In genomic region chr11:69425444-69425843, GRCh38 we compare ENCODE assay signal across 2 cellular contexts.
TF ChIP-seq lines count a peak whose summit lies in the region.

No MANE protein-coding gene starts in this region.

TF ChIP-seq in IMR-90, 13 proteins besides CTCF, POLR2A, EP300 and RAD21:
- TF ChIP-seq MAFK (IDR thresholded peaks at IDR 0.05; ENCODE audit: low read depth, low read length) (no peak), FOS (IDR thresholded peaks at IDR 0.05; ENCODE audit: low read depth, low read length) (no peak), USF2 (IDR thresholded peaks at IDR 0.05; ENCODE audit: low read depth, low read length) (peak; percentile 56; the same call in 1 of the 2 replicates), ELK1 (IDR thresholded peaks at IDR 0.05; ENCODE audit: borderline replicate concordance, low read depth, low read length) (no peak), MXI1 (IDR thresholded peaks at IDR 0.05; ENCODE audit: borderline replicate concordance, low read depth, low read length) (no peak), CEBPB (IDR thresholded peaks at IDR 0.05; ENCODE audit: low read depth, low read length) (no peak), RFX5 (IDR thresholded peaks at IDR 0.05; ENCODE audit: low read depth, low read length) (no peak), RCOR1 (IDR thresholded peaks at IDR 0.05; ENCODE audit: insufficient replicate concordance, low read length) (no peak)

TF ChIP-seq in K562, 482 proteins besides CTCF, POLR2A, EP300 and RAD21:
- TF ChIP-seq FIP1L1 (IDR thresholded peaks at IDR 0.05; ENCODE audit: low read depth, low read length, poor library complexity, severe bottlenecking), result no peak
- peak; percentile 26; the same call in 1 of the 2 replicates for TF ChIP-seq RAD51 (IDR thresholded peaks at IDR 0.05; ENCODE audit: borderline replicate concordance, low read depth)
- TF ChIP-seq USF2 (CRISPR knock-in tag; IDR thresholded peaks at IDR 0.05), result peak; percentile 74
- peak; percentile 23 for TF ChIP-seq NFYB (IDR thresholded peaks at IDR 0.05; ENCODE audit: extremely low read depth, insufficient read length)
- TF ChIP-seq HES1 (IDR thresholded peaks at IDR 0.05; ENCODE audit: low read depth), result no peak
- peak; percentile 86 for TF ChIP-seq USF1 (CRISPR knock-in tag; IDR thresholded peaks at IDR 0.05)
- no peak for TF ChIP-seq RBM25 (IDR thresholded peaks at IDR 0.05; ENCODE audit: low read depth, low read length, severe bottlenecking)
- TF ChIP-seq RCOR1 (IDR thresholded peaks at IDR 0.05; ENCODE audit: borderline replicate concordance in 1 of 2, low read depth in 2 of 2, low read length in 2 of 2), result no peak
- TF ChIP-seq KAT7 (CRISPR knock-in tag; IDR thresholded peaks at IDR 0.05; ENCODE audit: borderline replicate concordance), result no peak
